Comparison of ENCODE assay signal across 8 cellular contexts in genomic region chr16:1677942-1678499, GRCh38. TPM values are rescaled to one million over a fixed set of nuclear protein-coding genes. Genes with fewer than 3 reads are reported as not detected.
A peak's percentile ranks its signal among the peaks of the same experiment; 100 is the strongest.
DNase-seq lines count a peak whose midpoint lies in the region; ATAC-seq and TF ChIP-seq lines count a peak whose summit lies in the region.

JPT2 (plus strand) TSS chr16:1678279; CDS start chr16:1678313, 34 bp downstream.

- TF ChIP-seq RAD21 in liver (IDR thresholded peaks at IDR 0.05): no peak

- peak within 1 kb of the TSS; percentile 77 to 89 (median 82) for H3K4me3 ChIP-seq in BLaER1 treated with 17β-estradiol and CSF1 and Interleukin-3, amounts not matched to agents 10 nM and 100 nM
- peak within 1 kb of the TSS; percentile 60 to 87 (median 62) for H3K4me3 ChIP-seq in liver (ENCODE audit: low read depth in 1 of 3, low read length in 3 of 3)

- peaks cover 28 to 57% (median 36%) of the 10 kb centered on the region in 10 experiments for H3K4me1 ChIP-seq in BLaER1 treated with 17β-estradiol and CSF1 and Interleukin-3, amounts not matched to agents 10 nM and 100 nM
- H3K4me1 ChIP-seq in liver (ENCODE audit: control insufficient read depth in 4 of 4, insufficient read depth in 4 of 4, low read length in 3 of 4): peaks cover 0 to 9% (median 6%) of the 10 kb centered on the region in 4 donors

- TF ChIP-seq CTCF in liver (IDR thresholded peaks at IDR 0.05; ENCODE audit: low read depth, low read length, missing input control): no peak

- H3K36me3 ChIP-seq in BLaER1 treated with 17β-estradiol and CSF1 and Interleukin-3, amounts not matched to agents 10 nM and 100 nM: peaks cover 23 to 56% (median 37%) of the 10 kb centered on the region in 11 experiments
- H3K36me3 ChIP-seq in liver (ENCODE audit: control insufficient read depth in 4 of 4, insufficient read depth in 3 of 4, low read depth in 1 of 4, low read length in 3 of 4): peaks cover 0 to 21% (median 9%) of the 10 kb centered on the region in 4 donors

- H3K27ac ChIP-seq in BLaER1 treated with 17β-estradiol and CSF1 and Interleukin-3, amounts not matched to agents 10 nM and 100 nM: peak within 1 kb of the TSS in 10 of 11 experiments; percentile 52 to 92 (median 84); a peak in 21 of 22 replicates
- peak within 1 kb of the TSS; percentile 49 to 82 for H3K27ac ChIP-seq in liver (ENCODE audit: low read depth in 1 of 2, low read length in 2 of 2)

- ATAC-seq in GM19351 (IDR thresholded peaks at IDR 0.05; ENCODE audit: unreplicated experiment) (peak; percentile 91), HG03521 (IDR thresholded peaks at IDR 0.05; ENCODE audit: unreplicated experiment) (peak; percentile 92)

- peak within 1 kb of the TSS; percentile 77 to 98 (median 93) for H3K4me2 ChIP-seq in BLaER1 treated with 17β-estradiol and CSF1 and Interleukin-3, amounts not matched to agents 10 nM and 100 nM

- peak within 1 kb of the TSS; percentile 78 to 95 (median 86) for H3K9ac ChIP-seq in BLaER1 treated with 17β-estradiol and CSF1 and Interleukin-3, amounts not matched to agents 10 nM and 100 nM
- H3K9ac ChIP-seq in liver (ENCODE audit: low read depth in 1 of 2, low read length in 2 of 2): peak within 1 kb of the TSS; percentile 3 to 37

- no peaks in the 10 kb centered on the region for H3K9me3 ChIP-seq in BLaER1 treated with 17β-estradiol and CSF1 and Interleukin-3, amounts not matched to agents 10 nM and 100 nM (replicated peaks in 1 of 11)
- no peaks in the 10 kb centered on the region for H3K9me3 ChIP-seq in liver (ENCODE audit: control insufficient read depth in 4 of 4, low read length in 3 of 4)

- DNase-seq in NCI-H748 (lab: John Stamatoyannopoulos, UW; ENCODE audit: unreplicated experiment): peak; percentile 97
- peak; percentile 94 for DNase-seq in activated CD4-positive, alpha-beta T cell treated with anti-CD3 and anti-CD28 coated beads, Interleukin-2, amount 50 U/mL, for 1 hour
- DNase-seq in dermis blood vessel endothelial cell: peak; percentile 98
- peak; percentile 97 for DNase-seq in stimulated activated CD4-positive, alpha-beta T cell treated with anti-CD3 and anti-CD28 coated beads, Interleukin-4, amount 100 ng/mL, for 1 hour

- WGBS in liver: under 1% methylated on average over 79 of the region's 79 CpGs

- peaks cover 21 to 85% (median 61%) of the 10 kb centered on the region in 11 experiments; a peak in 20 of 22 replicates for H4K20me1 ChIP-seq in BLaER1 treated with 17β-estradiol and CSF1 and Interleukin-3, amounts not matched to agents 10 nM and 100 nM

- no peaks in the 10 kb centered on the region for H3K27me3 ChIP-seq in BLaER1 treated with 17β-estradiol and CSF1 and Interleukin-3, amounts not matched to agents 10 nM and 100 nM
- H3K27me3 ChIP-seq in liver (ENCODE audit: control insufficient read depth in 4 of 4, insufficient read depth in 4 of 4, low read length in 3 of 4): no peaks in the 10 kb centered on the region

TF ChIP-seq in liver, 16 proteins besides CTCF, POLR2A, EP300 and RAD21:
- TF ChIP-seq ZBTB33 (IDR thresholded peaks at IDR 0.05): no peak
- TF ChIP-seq SP1 (IDR thresholded peaks at IDR 0.05): peak; percentile 77
- TF ChIP-seq JUND (IDR thresholded peaks at IDR 0.05): no peak
- TF ChIP-seq EGR1 (IDR thresholded peaks at IDR 0.05; ENCODE audit: low read depth in 2 of 2): peak in 1 of 2 donors; percentile 22
- TF ChIP-seq MAX (IDR thresholded peaks at IDR 0.05): no peak
- no peak for TF ChIP-seq TAF1 (conservative IDR thresholded peaks at IDR 0.05)
- TF ChIP-seq HNF4A (conservative IDR thresholded peaks at IDR 0.05): no peak
- no peak for TF ChIP-seq RXRA (IDR thresholded peaks at IDR 0.05)

RNA-seq across cellular contexts. Expression of gene JPT2, which starts in this region (rescaled TPM):
- total RNA-seq in dermis blood vessel endothelial cell: 63.0 and 114 TPM in 2 replicates
- 10 to 100 TPM; 31.0 to 32.6 TPM for total RNA-seq in liver
- 10 to 100 TPM in 1 of 2 donors, 1 to 10 TPM in 1; 7.4 to 25.8 TPM for polyA plus RNA-seq in liver

Comparison
In these comparisons a context has a peak if more than half of its experiments do, and no peak if none do; other contexts are left out.
1. Peak in every context shown above with its lines: DNase-seq, ATAC-seq, H3K4me3 ChIP-seq and H3K27ac ChIP-seq.